In genomic region chr14:75711134-75711795, GRCh38 we compare ENCODE assay signal across 8 cellular contexts. TPM values are rescaled to one million over a fixed set of nuclear protein-coding genes. Genes with fewer than 3 reads are reported as not detected.
A peak's percentile ranks its signal among the peaks of the same experiment; 100 is the strongest.
DNase-seq lines count a peak whose midpoint lies in the region; ATAC-seq and TF ChIP-seq lines count a peak whose summit lies in the region.

No MANE protein-coding gene starts in this region.

- DNase-seq in Right ventricle myocardium inferior (ENCODE audit: missing footprints) (no peak), cardiac septum (ENCODE audit: low spot score) (no peak), NCI-H1694 (lab: John Stamatoyannopoulos, UW) (peak; percentile 50), body of pancreas (peak; percentile 45 to 56 (median 53)), iPS-NIHi7 (ENCODE audit: extremely low spot score) (peak; percentile 63), stomach (peak; percentile 40)
- DNase-seq in stimulated activated CD4-positive, alpha-beta T cell treated with anti-CD3 and anti-CD28 coated beads, Interleukin-4, amount 100 ng/mL, for 1 hour, result no peak

- intact Hi-C loops in Right ventricle myocardium inferior (cut with DNase I) (loop anchor here (1.0 to 5.0 kb wide), 3 partner anchors 81 to 676 kb away; partner anchors contain the start of gene IFT43), cardiac septum (cut with DNase I) (loop anchor here (1.0 to 5.0 kb wide), 3 partner anchors 83 to 268 kb away; no protein-coding TSS in a partner anchor), body of pancreas (cut with DNase I) (no loop called here), stomach (cut with DNase I; ENCODE audit: low total_unique reads) (loop anchor here (5.0 kb wide), 1 partner anchor 91 kb away; no protein-coding TSS in a partner anchor)

- WGBS in body of pancreas, 2 donors, result 67 to 71% methylated on average over 4 of the region's 4 CpGs
- 33 to 55% (median 40%) methylated on average over 4 of the region's 4 CpGs for WGBS in stomach, 5 donors

- no peak for TF ChIP-seq EP300 in stomach (IDR thresholded peaks at IDR 0.05)

- H3K27ac ChIP-seq in body of pancreas (peak overlapping the region; percentile 57 to 89 (median 84)), stomach (peak overlapping the region; percentile 75 to 85 (median 80))

- no peaks in the 10 kb centered on the region for H3K27me3 ChIP-seq in body of pancreas
- no peaks in the 10 kb centered on the region for H3K27me3 ChIP-seq in stomach

- H3K4me3 ChIP-seq in body of pancreas, result no peak overlapping the region
- no peak overlapping the region for H3K4me3 ChIP-seq in stomach

- peak; percentile 32 to 92 (median 81) for TF ChIP-seq CTCF in body of pancreas (IDR thresholded peaks at IDR 0.05)
- TF ChIP-seq CTCF in stomach (IDR thresholded peaks at IDR 0.05), result peak in 5 of 7 experiments; percentile 55 to 88 (median 70)

- H3K36me3 ChIP-seq in body of pancreas (replicated peaks in 1 of 2; ENCODE audit: insufficient read depth in 1 of 2, low read depth in 2 of 2), result no peaks in the 10 kb centered on the region
- peaks cover 0 to 16% (median 11%) of the 10 kb centered on the region in 4 donors for H3K36me3 ChIP-seq in stomach

- TF ChIP-seq POLR2A in body of pancreas (IDR thresholded peaks at IDR 0.05), result no peak
- TF ChIP-seq POLR2A in stomach (IDR thresholded peaks at IDR 0.05), result no peak

- ATAC-seq in Right ventricle myocardium inferior, result peak; percentile 62
- peak; percentile 57 for ATAC-seq in body of pancreas
- ATAC-seq in HG02981 (IDR thresholded peaks at IDR 0.05; ENCODE audit: unreplicated experiment), result no peak

- peaks cover 33% of the 10 kb centered on the region for H3K4me1 ChIP-seq in body of pancreas
- peaks cover 11 to 34% (median 21%) of the 10 kb centered on the region in 4 donors for H3K4me1 ChIP-seq in stomach

- H3K9me3 ChIP-seq in body of pancreas (no peaks in the 10 kb centered on the region), stomach (no peaks in the 10 kb centered on the region)

RNA-seq across cellular contexts. Expression of gene TTLL5, which starts 50.2 kb away (rescaled TPM):
- total RNA-seq in Right ventricle myocardium inferior (17.8 TPM), cardiac septum (17.5 TPM), body of pancreas (10 to 100 TPM; 21.0 to 21.8 TPM), stomach (10 to 100 TPM; 13.4 to 48.4 (median 24.5) TPM)
- polyA plus RNA-seq in stomach, result 10 to 100 TPM; 10.1 to 11.9 (median 11.3) TPM

RNA-seq across cellular contexts. Expression of gene ERG28, which starts 50.6 kb away (rescaled TPM):
- total RNA-seq in Right ventricle myocardium inferior (6.5 TPM), cardiac septum (7.5 TPM), body of pancreas (1 to 10 TPM; 8.6 to 8.8 TPM), stomach (10 to 100 TPM in 1 of 5 donors, 1 to 10 TPM in 2, not detected in 2; 3.3 to 24.3 (median 3.9) TPM)
- 10 to 100 TPM in 2 of 3 donors, 1 to 10 TPM in 1; 8.2 to 24.0 (median 12.4) TPM for polyA plus RNA-seq in stomach

Comparison
In these comparisons a context has a peak if more than half of its experiments do, and no peak if none do; other contexts are left out.
1. DNase-seq: peak in NCI-H1694 (single experiment), body of pancreas (4 of 4), iPS-NIHi7 (single experiment) and stomach (single experiment); none in Right ventricle myocardium inferior (single experiment), cardiac septum (single experiment) and stimulated activated CD4-positive, alpha-beta T cell treated with anti-CD3 and anti-CD28 coated beads, Interleukin-4, amount 100 ng/mL, for 1 hour (single experiment).